In the genomic region with DNA sequence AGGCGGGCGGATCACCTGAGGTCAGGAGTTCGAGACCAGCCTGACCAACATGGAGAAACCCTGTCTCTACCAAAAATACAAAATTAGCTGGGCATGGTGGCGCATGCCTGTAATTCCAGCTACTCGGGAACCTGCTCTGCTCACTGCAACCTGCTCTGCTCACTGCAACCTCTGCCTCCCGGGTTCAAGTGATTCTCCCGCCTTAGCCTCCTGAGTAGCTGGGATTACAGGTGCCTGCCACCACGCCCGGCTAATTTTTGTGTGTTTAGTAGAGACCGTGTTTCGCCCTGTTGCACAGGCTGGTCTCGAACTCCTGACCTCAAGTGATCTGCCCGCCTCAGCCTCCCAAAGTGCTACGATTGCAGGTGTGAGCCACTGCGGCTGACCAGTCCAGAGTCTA, we compare ENCODE assay signal across 4 cellular contexts. TPM values are rescaled to one million over a fixed set of nuclear protein-coding genes. Genes with fewer than 3 reads are reported as not detected.
DNase-seq lines count a peak whose midpoint lies in the region; TF ChIP-seq lines count a peak whose summit lies in the region.
"Not testable (repeated sequence)": the region's sequence is repeated elsewhere in the genome, so short reads cannot be mapped to it uniquely, and the experiment has no call there.

No MANE protein-coding gene starts in this region.

- not testable (repeated sequence) for H2AFZ ChIP-seq in neural progenitor cell (replicated peaks)

- peak overlapping the region; percentile 22 for H3K27ac Mint-ChIP-seq in neural progenitor cell
- H3K27ac Mint-ChIP-seq in osteocyte (ENCODE audit: unreplicated experiment), result not testable (repeated sequence)
- H3K27ac Mint-ChIP-seq in stimulated activated naive CD8-positive, alpha-beta T cell treated with anti-CD3 and anti-CD28 coated beads, Interleukin-15, Interleukin-2, amounts not matched to agents 100 ng/mL and 50 ng/mL, for 24 hours, result peak overlapping the region; percentile 4

- H3K27ac ChIP-seq in neural progenitor cell, result not testable (repeated sequence)

- not testable (repeated sequence) for H3K27me3 Mint-ChIP-seq in neural progenitor cell (ENCODE audit: insufficient read depth, low read depth); osteocyte (ENCODE audit: unreplicated experiment); stimulated activated naive CD8-positive, alpha-beta T cell treated with anti-CD3 and anti-CD28 coated beads, Interleukin-15, Interleukin-2, amounts not matched to agents 100 ng/mL and 50 ng/mL, for 24 hours

- H3K27me3 ChIP-seq in neural progenitor cell, result not testable (repeated sequence)

- not testable (repeated sequence) for TF ChIP-seq CTCF in neural progenitor cell (IDR thresholded peaks at IDR 0.05); osteocyte (IDR thresholded peaks at IDR 0.05)

- not testable (repeated sequence) for H3K4me3 ChIP-seq in neural progenitor cell

- not testable (repeated sequence) for H3F3A ChIP-seq in neural progenitor cell (ENCODE audit: low read depth)

- DNase-seq in mesenteric fat pad (ENCODE audit: low spot score) (peak; percentile 53), osteocyte (ENCODE audit: extremely low spot score, unreplicated experiment) (peak; percentile 56)
- DNase-seq in neural progenitor cell (ENCODE audit: low spot score), result not testable (repeated sequence)

- H4K20me1 ChIP-seq in neural progenitor cell (ENCODE audit: low read depth), result not testable (repeated sequence)

- not testable (repeated sequence) for H3K9ac ChIP-seq in neural progenitor cell

- H3K4me1 ChIP-seq in neural progenitor cell, result not testable (repeated sequence)

- H3K36me3 ChIP-seq in neural progenitor cell, result not testable (repeated sequence)

- not testable (repeated sequence) for H3K79me2 ChIP-seq in neural progenitor cell (ENCODE audit: low read depth)

- not testable (repeated sequence) for H3K4me3 Mint-ChIP-seq in neural progenitor cell; osteocyte (ENCODE audit: unreplicated experiment); stimulated activated naive CD8-positive, alpha-beta T cell treated with anti-CD3 and anti-CD28 coated beads, Interleukin-15, Interleukin-2, amounts not matched to agents 100 ng/mL and 50 ng/mL, for 24 hours

- H3K9me3 Mint-ChIP-seq in neural progenitor cell (peaks cover 11% of the 10 kb centered on the region), osteocyte (ENCODE audit: unreplicated experiment) (peaks cover 11% of the 10 kb centered on the region)
- peaks cover 12% of the 10 kb centered on the region for H3K9me3 Mint-ChIP-seq in stimulated activated naive CD8-positive, alpha-beta T cell treated with anti-CD3 and anti-CD28 coated beads, Interleukin-15, Interleukin-2, amounts not matched to agents 100 ng/mL and 50 ng/mL, for 24 hours

- H3K9me3 ChIP-seq in neural progenitor cell (ENCODE audit: low read depth), result not testable (repeated sequence)

- H3K36me3 Mint-ChIP-seq in neural progenitor cell; osteocyte (ENCODE audit: unreplicated experiment): not testable (repeated sequence)
- peaks cover 18% of the 10 kb centered on the region for H3K36me3 Mint-ChIP-seq in stimulated activated naive CD8-positive, alpha-beta T cell treated with anti-CD3 and anti-CD28 coated beads, Interleukin-15, Interleukin-2, amounts not matched to agents 100 ng/mL and 50 ng/mL, for 24 hours (ENCODE audit: low read depth)

- not testable (repeated sequence) for H3K4me1 Mint-ChIP-seq in neural progenitor cell; osteocyte (ENCODE audit: unreplicated experiment); stimulated activated naive CD8-positive, alpha-beta T cell treated with anti-CD3 and anti-CD28 coated beads, Interleukin-15, Interleukin-2, amounts not matched to agents 100 ng/mL and 50 ng/mL, for 24 hours (ENCODE audit: low read depth)

- H3K4me2 ChIP-seq in neural progenitor cell, result not testable (repeated sequence)

RNA-seq across cellular contexts. Expression of a gene that starts 16.1 kb away (rescaled TPM):
- total RNA-seq in mesenteric fat pad (2.4 TPM), neural progenitor cell (ENCODE audit: low replicate concordance) (3.6 and 4.4 TPM in 2 replicates), osteocyte (1.6 and 2.3 TPM in 2 replicates)
